ENCODE assay signal across 18 cellular contexts in the genomic region with DNA sequence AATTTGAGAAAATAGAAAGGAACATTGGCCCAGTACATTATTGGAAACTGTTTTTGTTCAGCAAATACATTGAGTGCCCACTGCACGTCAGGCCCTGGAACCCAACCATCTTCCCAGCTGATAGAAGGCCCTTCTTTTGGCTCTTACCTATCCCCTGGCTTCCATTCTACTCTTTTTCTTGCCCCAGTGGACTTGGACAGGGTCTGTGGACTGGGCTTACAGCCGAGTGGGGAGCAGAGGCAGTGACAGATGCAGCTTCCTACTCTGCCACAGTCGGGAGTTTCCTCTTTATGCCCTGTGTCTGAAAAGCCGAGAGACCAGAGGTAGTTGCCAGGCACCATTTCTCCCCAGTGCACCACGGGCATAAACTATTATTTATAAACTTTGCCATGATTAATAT.
DNase-seq lines count a peak whose midpoint lies in the region; ATAC-seq and TF ChIP-seq lines count a peak whose summit lies in the region.
"Had no signal": no experiment of that assay in that cellular context is flagged by ENCODE, and none has a peak within 500 bp of the region (broad histone marks: within the 10 kb centered on the region; RNA-seq: fewer than 3 reads in every experiment).

No MANE protein-coding gene starts in this region.

- no peak overlapping the region for H3K4me3 Mint-ChIP-seq in CD8-positive, alpha-beta T cell
- H3K4me3 Mint-ChIP-seq: activated CD4-positive, alpha-beta T cell treated with anti-CD3 and anti-CD28 coated beads, Interleukin-2, amount 10 ng/mL, durations not matched to agents 24 days and 14 days; activated T-cell treated with anti-CD3 and anti-CD28 coated beads, Interleukin-2, amount 50 U/mL, for 4 hours; CD14-positive monocyte; mesothelial cell of epicardium; T-helper 1 cell treated with Interleukin-12 subunit alpha and Interleukin-12 subunit beta and Interleukin-4 antibody, amounts not matched to agents 30 μg/mL and 1 μg/mL, for 36 hours had no signal

- H3K36me3 Mint-ChIP-seq in CD8-positive, alpha-beta T cell = peaks cover 4% of the 10 kb centered on the region
- H3K36me3 Mint-ChIP-seq: mesothelial cell of epicardium had no signal

- no peak overlapping the region for H3K4me2 ChIP-seq in SK-N-SH

- no peak overlapping the region for H3K4me3 ChIP-seq in CD8-positive, alpha-beta T cell (ENCODE audit: low read depth, low read length)
- H3K4me3 ChIP-seq in RWPE2 (ENCODE audit: severe bottlenecking) (no peak overlapping the region), heart left ventricle (no peak overlapping the region), gastrocnemius medialis (no peak overlapping the region), SK-N-SH (ENCODE audit: low read depth in 2 of 2, low read length in 1 of 2) (no peak overlapping the region)
- H3K4me3 ChIP-seq: adrenal gland, suprapubic skin had no signal

- peaks cover 22% of the 10 kb centered on the region for H3K4me1 ChIP-seq in CD8-positive, alpha-beta T cell (ENCODE audit: insufficient read depth, low read length)
- peaks cover 47% of the 10 kb centered on the region for H3K4me1 ChIP-seq in RWPE2 (ENCODE audit: insufficient read depth, poor library complexity, severe bottlenecking)
- H3K4me1 ChIP-seq in heart left ventricle = peaks cover 10 to 84% (median 67%) of the 10 kb centered on the region in 12 donors
- H3K4me1 ChIP-seq in gastrocnemius medialis = peaks cover 70 to 72% of the 10 kb centered on the region in 2 donors
- H3K4me1 ChIP-seq in SK-N-SH (ENCODE audit: control insufficient read depth in 1 of 2, insufficient read depth in 2 of 2, low read depth in 1 of 2, low read length in 1 of 2) = peaks cover 8 to 57% of the 10 kb centered on the region in 2 experiments

- peaks cover 100% of the 10 kb centered on the region for H3K79me2 ChIP-seq in SK-N-SH (ENCODE audit: insufficient read depth)

- 39 to 54% (median 44%) methylated on average over 5 of the region's 5 CpGs for whole genome bisulfite sequencing in heart left ventricle, 4 donors
- 87% methylated on average over 5 of the region's 5 CpGs for WGBS in SK-N-SH (ENCODE audit: low lambda C conversion rate)

- peaks cover 82% of the 10 kb centered on the region for H4K20me1 ChIP-seq in SK-N-SH (ENCODE audit: insufficient read depth)

- no peak overlapping the region for H2AFZ ChIP-seq in SK-N-SH (ENCODE audit: low read depth)
- H2AFZ ChIP-seq: parathyroid adenoma had no signal

- no peaks in the 10 kb centered on the region for H3K9me3 ChIP-seq in CD8-positive, alpha-beta T cell (ENCODE audit: low read length)
- H3K9me3 ChIP-seq in RWPE2 (ENCODE audit: severe bottlenecking) = no peaks in the 10 kb centered on the region
- no peaks in the 10 kb centered on the region for H3K9me3 ChIP-seq in heart left ventricle
- H3K9me3 ChIP-seq in gastrocnemius medialis = no peaks in the 10 kb centered on the region
- H3K9me3 ChIP-seq in SK-N-SH = no peaks in the 10 kb centered on the region
- H3K9me3 ChIP-seq: adrenal gland, suprapubic skin had no signal

- intact Hi-C loops in CD8-positive, alpha-beta T cell (cut with DNase I, micrococcal nuclease) = no loop called here
- intact Hi-C loops in heart left ventricle (cut with DNase I) (loop anchor here in 1 of 10 donors (5.0 kb wide), 1 partner anchor 46 kb away; no protein-coding TSS in a partner anchor), gastrocnemius medialis (cut with DNase I; ENCODE audit: low total_unique reads) (no loop called here)

- ATAC-seq in CD8-positive, alpha-beta T cell = no peak
- ATAC-seq in RWPE2 (ENCODE audit: low read depth) (no peak), heart left ventricle (peak in 3 of 4 donors; percentile 17 to 29 (median 26)), gastrocnemius medialis (no peak), GM21367 (IDR thresholded peaks at IDR 0.05; ENCODE audit: unreplicated experiment) (no peak), GM19463 (IDR thresholded peaks at IDR 0.05; ENCODE audit: unreplicated experiment) (no peak), HG02678 (IDR thresholded peaks at IDR 0.05; ENCODE audit: unreplicated experiment) (no peak)
- ATAC-seq: activated T-cell treated with anti-CD3 and anti-CD28 coated beads, Interleukin-2, amount 50 U/mL, for 4 hours had no signal

- no peak for DNase-seq in CD8-positive, alpha-beta T cell
- DNase-seq in RWPE2 (ENCODE audit: low spot score) (no peak), heart left ventricle (no peak), gastrocnemius medialis (no peak), SK-N-SH (no peak)
- DNase-seq: activated CD4-positive, alpha-beta T cell treated with anti-CD3 and anti-CD28 coated beads, Interleukin-2, amount 10 ng/mL, durations not matched to agents 24 days and 14 days; activated T-cell treated with anti-CD3 and anti-CD28 coated beads, Interleukin-2, amount 50 U/mL, for 4 hours; adrenal gland; NCI-H1694; NCI-H524 had no signal

- POLR2A ChIA-PET in CD8-positive, alpha-beta T cell (lab: Charles Lee) = interaction anchor here (1.1 kb wide), 1 partner anchor 12 kb away, joined by 3 read pairs; no protein-coding TSS in a partner anchor
- POLR2A ChIA-PET in SK-N-SH (lab: Yijun Ruan, JAX) = no interaction called here

- TF ChIP-seq EP300 in SK-N-SH (IDR thresholded peaks at IDR 0.05; ENCODE audit: borderline replicate concordance in 1 of 2, low read depth in 1 of 2, low read length in 1 of 2) = no peak

- H3F3A ChIP-seq in SK-N-SH (replicated peaks; ENCODE audit: insufficient read depth) = peaks cover 54% of the 10 kb centered on the region

- H3K27ac Mint-ChIP-seq in CD8-positive, alpha-beta T cell = peak overlapping the region; percentile 61
- H3K27ac Mint-ChIP-seq: activated CD4-positive, alpha-beta T cell treated with anti-CD3 and anti-CD28 coated beads, Interleukin-2, amount 10 ng/mL, durations not matched to agents 24 days and 14 days; mesothelial cell of epicardium; T-helper 1 cell treated with Interleukin-12 subunit alpha and Interleukin-12 subunit beta and Interleukin-4 antibody, amounts not matched to agents 30 μg/mL and 1 μg/mL, for 36 hours had no signal

- TF ChIP-seq POLR2A in heart left ventricle (IDR thresholded peaks at IDR 0.05) (no peak), gastrocnemius medialis (IDR thresholded peaks at IDR 0.05) (no peak)

- no peaks in the 10 kb centered on the region for H3K27me3 Mint-ChIP-seq in CD8-positive, alpha-beta T cell (ENCODE audit: low read depth)
- H3K27me3 Mint-ChIP-seq: activated CD4-positive, alpha-beta T cell treated with anti-CD3 and anti-CD28 coated beads, Interleukin-2, amount 10 ng/mL, durations not matched to agents 24 days and 14 days had no signal

- TF ChIP-seq RAD21 in SK-N-SH (IDR thresholded peaks at IDR 0.05; ENCODE audit: low read length) = no peak

- H3K36me3 ChIP-seq in CD8-positive, alpha-beta T cell (ENCODE audit: insufficient read depth, low read length) = no peaks in the 10 kb centered on the region
- H3K36me3 ChIP-seq in RWPE2 (ENCODE audit: low read depth) = 0 out of 2 replicates have a peak, but pooled peaks cover 3% of the 10 kb centered on the region
- H3K36me3 ChIP-seq in heart left ventricle = no peaks in the 10 kb centered on the region
- no peaks in the 10 kb centered on the region for H3K36me3 ChIP-seq in gastrocnemius medialis
- H3K36me3 ChIP-seq in SK-N-SH (replicated peaks in 1 of 2; ENCODE audit: control insufficient read depth in 1 of 2, insufficient read depth in 2 of 2, low read length in 1 of 2) = no peaks in the 10 kb centered on the region
- H3K36me3 ChIP-seq: adrenal gland, suprapubic skin had no signal

- no peak overlapping the region for H3K27ac ChIP-seq in CD8-positive, alpha-beta T cell (ENCODE audit: low read depth, low read length)
- H3K27ac ChIP-seq in RWPE2 (ENCODE audit: poor library complexity, severe bottlenecking) (peak overlapping the region; percentile 46), heart left ventricle (peak overlapping the region in 8 of 12 donors; percentile 6 to 43 (median 22)), gastrocnemius medialis (peak overlapping the region; percentile 77 to 85 (median 81)), SK-N-SH (ENCODE audit: low read depth in 2 of 2, low read length in 1 of 2) (peak overlapping the region in 1 of 2 experiments; percentile 46; a peak in 1 of 4 replicates)
- H3K27ac ChIP-seq: adrenal gland, parathyroid adenoma, suprapubic skin had no signal

- no peak overlapping the region for H3K9ac ChIP-seq in SK-N-SH
- H3K9ac ChIP-seq: parathyroid adenoma had no signal

- CTCF ChIA-PET in CD8-positive, alpha-beta T cell (lab: Charles Lee) = no interaction called here
- CTCF ChIA-PET in SK-N-SH (lab: Yijun Ruan, JAX) = interaction anchor here (0.9 kb wide), 1 partner anchor 15 kb away, joined by 3 read pairs; no protein-coding TSS in a partner anchor

- H3K27me3 ChIP-seq in CD8-positive, alpha-beta T cell (ENCODE audit: insufficient read depth, low read length) = no peaks in the 10 kb centered on the region
- no peaks in the 10 kb centered on the region for H3K27me3 ChIP-seq in RWPE2 (ENCODE audit: insufficient read depth, poor library complexity, severe bottlenecking)
- no peaks in the 10 kb centered on the region for H3K27me3 ChIP-seq in heart left ventricle
- no peaks in the 10 kb centered on the region for H3K27me3 ChIP-seq in gastrocnemius medialis
- no peaks in the 10 kb centered on the region for H3K27me3 ChIP-seq in SK-N-SH (ENCODE audit: insufficient read depth)
- H3K27me3 ChIP-seq: adrenal gland, suprapubic skin had no signal

- peaks cover 68% of the 10 kb centered on the region for H3K4me1 Mint-ChIP-seq in CD8-positive, alpha-beta T cell (ENCODE audit: low read depth)

- in situ Hi-C loops in gastrocnemius medialis (cut with MboI; ENCODE audit: low sequenced_read_pairs in 4 of 4) = no loop called here

- H3K9me2 ChIP-seq in SK-N-SH = no peaks in the 10 kb centered on the region

- H3K9me3 Mint-ChIP-seq in CD8-positive, alpha-beta T cell = no peaks in the 10 kb centered on the region
- H3K9me3 Mint-ChIP-seq: activated CD4-positive, alpha-beta T cell treated with anti-CD3 and anti-CD28 coated beads, Interleukin-2, amount 10 ng/mL, durations not matched to agents 24 days and 14 days; activated T-cell treated with anti-CD3 and anti-CD28 coated beads, Interleukin-2, amount 50 U/mL, for 4 hours; CD14-positive monocyte; mesothelial cell of epicardium; T-helper 1 cell treated with Interleukin-12 subunit alpha and Interleukin-12 subunit beta and Interleukin-4 antibody, amounts not matched to agents 30 μg/mL and 1 μg/mL, for 36 hours had no signal

- no peak for TF ChIP-seq CTCF in CD8-positive, alpha-beta T cell (IDR thresholded peaks at IDR 0.05)
- TF ChIP-seq CTCF in RWPE2 (IDR thresholded peaks at IDR 0.05; ENCODE audit: poor library complexity, severe bottlenecking) (no peak), heart left ventricle (IDR thresholded peaks at IDR 0.05) (no peak), gastrocnemius medialis (IDR thresholded peaks at IDR 0.05 in 4 of 5, conservative IDR thresholded peaks at IDR 0.05 in 1 of 5) (no peak), SK-N-SH (IDR thresholded peaks at IDR 0.05) (no peak)

TF ChIP-seq in SK-N-SH, 30 proteins besides CTCF, POLR2A, EP300 and RAD21 (continues in another document):
- TF ChIP-seq SIN3A (IDR thresholded peaks at IDR 0.05; ENCODE audit: borderline replicate concordance, low read depth, low read length) (no peak), FOXM1 (IDR thresholded peaks at IDR 0.05; ENCODE audit: low read depth) (no peak), RCOR1 (IDR thresholded peaks at IDR 0.05; ENCODE audit: low read length) (no peak), MEF2A (IDR thresholded peaks at IDR 0.05; ENCODE audit: borderline replicate concordance, low read depth) (no peak)

Comparison
In these comparisons a context has a peak if more than half of its experiments do, and no peak if none do; other contexts are left out.
1. ATAC-seq: peak in heart left ventricle (3 of 4); none in CD8-positive, alpha-beta T cell (single experiment), RWPE2 (single experiment), gastrocnemius medialis (0 of 2), GM21367 (single experiment), GM19463 (single experiment) and HG02678 (single experiment).